ENCODE assay signal across 23 cellular contexts in genomic region chr1:30043731-30044408, GRCh38.
DNase-seq lines count a peak whose midpoint lies in the region; ATAC-seq and TF ChIP-seq lines count a peak whose summit lies in the region.
"Had no signal": no experiment of that assay in that cellular context is flagged by ENCODE, and none has a peak within 500 bp of the region (broad histone marks: within the 10 kb centered on the region; RNA-seq: fewer than 3 reads in every experiment).

No MANE protein-coding gene starts in this region.

- no peak for DNase-seq in CD8-positive, alpha-beta T cell
- peak; percentile 40 for DNase-seq in coronary artery (ENCODE audit: low spot score)
- peak; percentile 77 for DNase-seq in mesenteric fat pad (ENCODE audit: low spot score)
- no peak for DNase-seq in trophoblast cell
- no peak for DNase-seq in gastrocnemius medialis
- no peak for DNase-seq in NCI-H345 treated with DMSO at 0.1 percent for 48 hours (lab: John Stamatoyannopoulos, UW; ENCODE audit: unreplicated experiment)
- DNase-seq in AG20443 (ENCODE audit: low spot score): no peak
- DNase-seq: BE2C, COR-L47, DMS79, H7, IMR-90, NCI-H1092 treated with DMSO at 0.1 percent for 48 hours, NCI-H1436 treated with DMSO at 0.1 percent for 48 hours, NCI-H1930, NCI-H2227 treated with DMSO at 0.1 percent for 48 hours, NCI-H510A treated with DMSO at 0.1 percent for 48 hours, NCI-H748 treated with DMSO at 0.1 percent for 48 hours, SIG-M5 had no signal

- H3K4ac ChIP-seq in trophoblast cell (ENCODE audit: low read depth, low read length): no peak overlapping the region

- no peaks in the 10 kb centered on the region for H3K79me1 ChIP-seq in trophoblast cell (ENCODE audit: low read length)

- no peak overlapping the region for H3K18ac ChIP-seq in trophoblast cell (ENCODE audit: low read length)

- no peak for TF ChIP-seq CTCF in CD8-positive, alpha-beta T cell (IDR thresholded peaks at IDR 0.05)
- no peak for TF ChIP-seq CTCF in coronary artery (IDR thresholded peaks at IDR 0.05)
- no peak for TF ChIP-seq CTCF in gastrocnemius medialis (IDR thresholded peaks at IDR 0.05 in 4 of 5, conservative IDR thresholded peaks at IDR 0.05 in 1 of 5)

- WGBS in trophoblast cell (ENCODE audit: extremely low coverage, insufficient coverage, insufficient read length): no CpG with 5 or more reads among the region's 1 CpG

- no peak overlapping the region for H2BK5ac ChIP-seq in trophoblast cell (ENCODE audit: low read depth, low read length, poor library complexity)

- H4K8ac ChIP-seq in trophoblast cell (ENCODE audit: low read depth, low read length): no peak overlapping the region

- no peaks in the 10 kb centered on the region for H3K27me3 ChIP-seq in CD8-positive, alpha-beta T cell (ENCODE audit: insufficient read depth, low read length)
- H3K27me3 ChIP-seq in trophoblast cell (ENCODE audit: insufficient read depth, low read length) (no peaks in the 10 kb centered on the region), gastrocnemius medialis (no peaks in the 10 kb centered on the region)
- H3K27me3 ChIP-seq: BE2C had no signal

- no peak overlapping the region for H2AFZ ChIP-seq in trophoblast cell (ENCODE audit: insufficient read depth, low read length, poor library complexity)

- H2AK5ac ChIP-seq in trophoblast cell (ENCODE audit: low read length): no peak overlapping the region

- no peak overlapping the region for H3K9ac ChIP-seq in trophoblast cell (ENCODE audit: low read length)
- H3K9ac ChIP-seq: KMS-11 had no signal

- H4K12ac ChIP-seq in trophoblast cell (ENCODE audit: low read depth, low read length): no peak overlapping the region

- no peak overlapping the region for H4K91ac ChIP-seq in trophoblast cell (ENCODE audit: low read depth, low read length)

- no peak overlapping the region for H3K4me3 Mint-ChIP-seq in CD8-positive, alpha-beta T cell

- H3K79me2 ChIP-seq in trophoblast cell (ENCODE audit: control insufficient read depth, insufficient read depth, low read length, poor library complexity): no peaks in the 10 kb centered on the region

- no peaks in the 10 kb centered on the region for H3K4me1 ChIP-seq in CD8-positive, alpha-beta T cell (ENCODE audit: insufficient read depth, low read length)
- H3K4me1 ChIP-seq in trophoblast cell (ENCODE audit: control insufficient read depth in 1 of 2, insufficient read depth in 2 of 2, low read length in 2 of 2) (no peaks in the 10 kb centered on the region), gastrocnemius medialis (no peaks in the 10 kb centered on the region)
- H3K4me1 ChIP-seq: A549, BE2C had no signal

- H2BK12ac ChIP-seq in trophoblast cell (ENCODE audit: low read length): no peak overlapping the region

- H3K4me1 Mint-ChIP-seq in CD8-positive, alpha-beta T cell (ENCODE audit: low read depth): peaks cover 9% of the 10 kb centered on the region

- no peaks in the 10 kb centered on the region for H3K9me3 Mint-ChIP-seq in CD8-positive, alpha-beta T cell

- no peak for TF ChIP-seq POLR2A in gastrocnemius medialis (IDR thresholded peaks at IDR 0.05)

- H3K23ac ChIP-seq in trophoblast cell (ENCODE audit: low read length): no peak overlapping the region

- H3K27ac ChIP-seq in CD8-positive, alpha-beta T cell (ENCODE audit: low read depth, low read length): no peak overlapping the region
- H3K27ac ChIP-seq in coronary artery (no peak overlapping the region), trophoblast cell (ENCODE audit: low read depth, low read length) (no peak overlapping the region), gastrocnemius medialis (no peak overlapping the region)
- H3K27ac ChIP-seq: A549, KMS-11 had no signal

- H3K36me3 ChIP-seq in CD8-positive, alpha-beta T cell (ENCODE audit: insufficient read depth, low read length): no peaks in the 10 kb centered on the region
- H3K36me3 ChIP-seq in trophoblast cell (ENCODE audit: control insufficient read depth in 1 of 2, insufficient read depth in 2 of 2, low read length in 2 of 2) (no peaks in the 10 kb centered on the region), gastrocnemius medialis (no peaks in the 10 kb centered on the region)
- H3K36me3 ChIP-seq: BE2C had no signal

- in situ Hi-C loops in gastrocnemius medialis (cut with MboI; ENCODE audit: low sequenced_read_pairs in 4 of 4): no loop called here

- no peak overlapping the region for H3K14ac ChIP-seq in trophoblast cell (ENCODE audit: low read length)

- no peaks in the 10 kb centered on the region for H3K36me3 Mint-ChIP-seq in CD8-positive, alpha-beta T cell

- intact Hi-C loops in CD8-positive, alpha-beta T cell (cut with DNase I, micrococcal nuclease): no loop called here
- intact Hi-C loops in gastrocnemius medialis (cut with DNase I; ENCODE audit: low total_unique reads): no loop called here

- ATAC-seq in CD8-positive, alpha-beta T cell: no peak
- ATAC-seq in gastrocnemius medialis (no peak), HG03039 (IDR thresholded peaks at IDR 0.05; ENCODE audit: unreplicated experiment) (no peak)
- ATAC-seq: A549, Panc1 had no signal

- H3K27ac Mint-ChIP-seq in CD8-positive, alpha-beta T cell: peak overlapping the region; percentile 83

- H3K9me3 ChIP-seq in CD8-positive, alpha-beta T cell (ENCODE audit: low read length): no peaks in the 10 kb centered on the region
- H3K9me3 ChIP-seq in trophoblast cell (ENCODE audit: insufficient read depth, low read depth, low read length): peaks cover 26% of the 10 kb centered on the region
- no peaks in the 10 kb centered on the region for H3K9me3 ChIP-seq in gastrocnemius medialis
- H3K9me3 ChIP-seq: A549, BE2C had no signal

- H2BK120ac ChIP-seq in trophoblast cell (ENCODE audit: insufficient read depth, low read length, poor library complexity): no peak overlapping the region

- CTCF ChIA-PET in CD8-positive, alpha-beta T cell (lab: Charles Lee): no interaction called here

- POLR2A ChIA-PET in CD8-positive, alpha-beta T cell (lab: Charles Lee): no interaction called here

- H3K27me3 Mint-ChIP-seq in CD8-positive, alpha-beta T cell (ENCODE audit: low read depth): peaks cover 7% of the 10 kb centered on the region

- no peak overlapping the region for H3K4me3 ChIP-seq in CD8-positive, alpha-beta T cell (ENCODE audit: low read depth, low read length)
- H3K4me3 ChIP-seq in coronary artery (no peak overlapping the region), trophoblast cell (ENCODE audit: low read depth, low read length) (peak overlapping the region; percentile 49), gastrocnemius medialis (no peak overlapping the region)
- H3K4me3 ChIP-seq: A549 had no signal

- no peak overlapping the region for H3K4me2 ChIP-seq in trophoblast cell (ENCODE audit: low read length)
- H3K4me2 ChIP-seq: A549, KMS-11 had no signal

Comparison
In these comparisons a context has a peak if more than half of its experiments do, and no peak if none do; other contexts are left out.
1. DNase-seq: peak in coronary artery (single experiment) and mesenteric fat pad (single experiment); none in CD8-positive, alpha-beta T cell (0 of 7), trophoblast cell (0 of 2), gastrocnemius medialis (0 of 2), NCI-H345 treated with DMSO at 0.1 percent for 48 hours (single experiment) and AG20443 (single experiment).